Comparison of ENCODE assay signal across 17 cellular contexts in the genomic region with DNA sequence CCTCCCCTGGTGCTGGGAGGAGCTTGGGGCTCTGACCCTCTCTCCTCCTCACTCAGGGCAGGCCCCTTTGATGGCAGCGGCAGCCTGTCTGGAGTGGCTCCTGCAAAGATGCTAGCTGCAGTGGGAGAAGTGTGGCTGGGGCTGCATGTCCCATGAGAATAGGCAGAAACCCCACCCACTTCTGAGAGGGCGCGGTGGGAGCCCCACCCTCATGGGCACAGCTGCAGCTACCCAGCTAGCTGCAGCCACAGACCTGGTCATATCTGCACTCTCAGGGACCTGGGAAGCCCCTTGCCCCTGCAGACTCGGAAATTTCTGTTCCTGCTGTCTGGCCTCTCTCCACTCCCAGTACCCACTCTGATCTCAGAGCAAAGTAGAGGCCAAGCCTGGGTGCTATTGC.
DNase-seq lines count a peak whose midpoint lies in the region; TF ChIP-seq lines count a peak whose summit lies in the region.
"Had no signal": no experiment of that assay in that cellular context is flagged by ENCODE, and none has a peak within 500 bp of the region (broad histone marks: within the 10 kb centered on the region; RNA-seq: fewer than 3 reads in every experiment).

No MANE protein-coding gene starts in this region.

- H3K79me2 ChIP-seq in mammary epithelial cell (ENCODE audit: insufficient read depth, low read length), result no peaks in the 10 kb centered on the region

- H3K36me3 Mint-ChIP-seq in osteocyte (ENCODE audit: unreplicated experiment) (no peaks in the 10 kb centered on the region), type B pancreatic cell (no peaks in the 10 kb centered on the region)

- no peaks in the 10 kb centered on the region for H3K36me3 ChIP-seq in mammary epithelial cell (ENCODE audit: insufficient read depth, low read length)

- DNase-seq in activated CD8-positive, alpha-beta memory T cell treated with anti-CD3 and anti-CD28 coated beads for 24 hours, result peak; percentile 32
- no peak for DNase-seq in activated CD8-positive, alpha-beta memory T cell treated with anti-CD3 and anti-CD28 coated beads, Interleukin-2, amount 50 U/mL, for 4 hours
- DNase-seq in ecto neural progenitor cell (ENCODE audit: low spot score) (peak; percentile 40), osteocyte (ENCODE audit: extremely low spot score, unreplicated experiment) (peak; percentile 80), type B pancreatic cell (ENCODE audit: extremely low spot score, unreplicated experiment) (peak; percentile 44), NCI-H2081 treated with DMSO at 0.1 percent for 48 hours (lab: John Stamatoyannopoulos, UW) (no peak), mammary epithelial cell (no peak)
- DNase-seq in stimulated activated CD4-positive, alpha-beta T cell treated with anti-CD3 and anti-CD28 coated beads, Interleukin-15, amount 100 ng/mL, for 24 hours, result no peak
- DNase-seq: AML-193; Caco-2; CD4-positive, alpha-beta T cell; DMS79 treated with DMSO at 0.1 percent for 48 hours; GF-D8; GOT3 had no signal

- H3K27me3 Mint-ChIP-seq in osteocyte (ENCODE audit: unreplicated experiment) (peaks cover 18% of the 10 kb centered on the region), type B pancreatic cell (peaks cover 3% of the 10 kb centered on the region)
- H3K27me3 Mint-ChIP-seq: CD4-positive, alpha-beta T cell had no signal

- H3K9me3 Mint-ChIP-seq in osteocyte (ENCODE audit: unreplicated experiment) (peaks cover 16% of the 10 kb centered on the region), type B pancreatic cell (peaks cover 15% of the 10 kb centered on the region)

- intact Hi-C loops in mammary epithelial cell (cut with micrococcal nuclease), result no loop called here

- no peak overlapping the region for H2AFZ ChIP-seq in mammary epithelial cell (ENCODE audit: low read depth, low read length)

- H3K4me2 ChIP-seq in mammary epithelial cell (ENCODE audit: insufficient read depth, low read depth, low read length), result no peak overlapping the region
- H3K4me2 ChIP-seq: A549 had no signal

- BruUV-seq in mammary epithelial cell (replicated peaks; lab: Mats Ljungman, UMichigan), result no TSS peak

- WGBS in mammary epithelial cell (ENCODE audit: low coverage, missing lambda C conversion rate), result 87% methylated on average over 3 of the region's 4 CpGs

- H3K27ac Mint-ChIP-seq in osteocyte (ENCODE audit: unreplicated experiment), result no peak overlapping the region
- H3K27ac Mint-ChIP-seq in type B pancreatic cell, result no peak overlapping the region
- H3K27ac Mint-ChIP-seq: CD4-positive, alpha-beta T cell had no signal

- H3K27me3 ChIP-seq in mammary epithelial cell (ENCODE audit: insufficient read depth, low read length), result no peaks in the 10 kb centered on the region

- no peak overlapping the region for H3K27ac ChIP-seq in mammary epithelial cell (ENCODE audit: insufficient read depth, low read depth, low read length)
- H3K27ac ChIP-seq: 22Rv1, A549, C4-2B had no signal

- CTCF ChIA-PET in mammary epithelial cell (lab: Charles Lee; ENCODE audit: low non-redundant PET), result no interaction called here

- no peaks in the 10 kb centered on the region for H3K9me3 ChIP-seq in mammary epithelial cell (replicated peaks; ENCODE audit: insufficient read depth, low read length)

- dilution Hi-C loops in mammary epithelial cell (cut with HindIII; ENCODE audit: low sequenced_read_pairs), result loop anchor here (5.0 kb wide), 2 partner anchors 41 to 101 kb away; no protein-coding TSS in a partner anchor

- TF ChIP-seq CTCF in osteocyte (IDR thresholded peaks at IDR 0.05) (no peak), type B pancreatic cell (conservative IDR thresholded peaks at IDR 0.05) (no peak), mammary epithelial cell (conservative IDR thresholded peaks at IDR 0.05 in 1 of 2, IDR thresholded peaks at IDR 0.05 in 1 of 2; ENCODE audit: extremely low read depth in 1 of 2, insufficient read depth in 1 of 2, low read depth in 1 of 2, low read length in 2 of 2) (no peak)

- in situ Hi-C loops in mammary epithelial cell (cut with MboI; ENCODE audit: low sequenced_read_pairs in 2 of 2), result no loop called here

- no peaks in the 10 kb centered on the region for H3K4me1 Mint-ChIP-seq in osteocyte (ENCODE audit: unreplicated experiment)
- no peaks in the 10 kb centered on the region for H3K4me1 Mint-ChIP-seq in type B pancreatic cell (ENCODE audit: unreplicated experiment)

- no peak overlapping the region for H3K4me3 ChIP-seq in mammary epithelial cell (replicated peaks in 1 of 3; ENCODE audit: insufficient read depth in 1 of 3, low read depth in 2 of 3, low read length in 3 of 3)
- H3K4me3 ChIP-seq: A549 had no signal

- H3K4me1 ChIP-seq in mammary epithelial cell (ENCODE audit: insufficient read depth, low read length), result no peaks in the 10 kb centered on the region
- H3K4me1 ChIP-seq: A549, Caco-2 had no signal

- no peak overlapping the region for H3K9ac ChIP-seq in mammary epithelial cell (ENCODE audit: insufficient read depth, low read length)

- no peaks in the 10 kb centered on the region for H4K20me1 ChIP-seq in mammary epithelial cell (ENCODE audit: insufficient read depth, low read length)

- H3K4me3 Mint-ChIP-seq in osteocyte (ENCODE audit: unreplicated experiment) (no peak overlapping the region), type B pancreatic cell (no peak overlapping the region)
- H3K4me3 Mint-ChIP-seq: CD4-positive, alpha-beta T cell had no signal

Comparison
In these comparisons a context has a peak if more than half of its experiments do, and no peak if none do; other contexts are left out.
1. DNase-seq: peak in activated CD8-positive, alpha-beta memory T cell treated with anti-CD3 and anti-CD28 coated beads for 24 hours (single experiment), ecto neural progenitor cell (single experiment), osteocyte (single experiment) and type B pancreatic cell (single experiment); none in activated CD8-positive, alpha-beta memory T cell treated with anti-CD3 and anti-CD28 coated beads, Interleukin-2, amount 50 U/mL, for 4 hours (single experiment), NCI-H2081 treated with DMSO at 0.1 percent for 48 hours (single experiment), mammary epithelial cell (single experiment) and stimulated activated CD4-positive, alpha-beta T cell treated with anti-CD3 and anti-CD28 coated beads, Interleukin-15, amount 100 ng/mL, for 24 hours (single experiment).